ENCODE assay signal across 8 cellular contexts in the genomic region with DNA sequence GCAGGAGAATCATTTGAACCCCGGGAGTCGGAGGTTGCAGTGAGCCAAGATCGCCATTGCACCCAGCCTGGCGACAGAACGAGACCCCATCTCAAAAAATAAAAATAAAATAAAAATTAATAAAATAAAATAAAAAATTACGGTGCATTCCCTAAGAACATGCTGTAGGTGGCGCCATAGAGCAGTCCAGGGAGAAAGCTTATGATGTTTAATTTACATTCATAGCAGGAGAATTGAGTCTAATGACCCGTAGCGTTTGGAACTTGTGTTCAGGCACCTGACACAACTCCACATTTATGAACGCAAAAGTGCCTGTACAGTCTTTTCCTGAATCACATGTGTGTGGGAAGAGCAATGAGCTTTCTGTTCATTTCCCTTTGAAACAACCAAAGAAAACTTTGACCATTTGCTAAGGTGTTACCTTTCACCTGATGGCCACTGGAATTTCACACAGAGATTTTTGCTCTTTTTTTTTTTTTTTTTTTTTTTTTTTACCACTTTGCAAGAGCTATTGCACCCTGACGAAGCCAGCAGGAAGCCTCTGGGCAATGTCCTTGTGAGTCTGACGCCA.
DNase-seq lines count a peak whose midpoint lies in the region; ATAC-seq and TF ChIP-seq lines count a peak whose summit lies in the region.

No MANE protein-coding gene starts in this region.

- peaks cover 0 to 9% of the 10 kb centered on the region in 2 donors for H3K27me3 Mint-ChIP-seq in effector memory CD8-positive, alpha-beta T cell
- H3K27me3 Mint-ChIP-seq in osteocyte (ENCODE audit: unreplicated experiment): no peaks in the 10 kb centered on the region

- no peak overlapping the region for H3K27ac Mint-ChIP-seq in effector memory CD8-positive, alpha-beta T cell
- no peak overlapping the region for H3K27ac Mint-ChIP-seq in osteocyte (ENCODE audit: unreplicated experiment)

- DNase-seq in AML-193 (lab: John Stamatoyannopoulos, UW): peak; percentile 22 to 36
- DNase-seq in GM10248 (ENCODE audit: extremely low spot score): peak; percentile 54
- DNase-seq in NCI-H774 (lab: John Stamatoyannopoulos, UW): peak; percentile 37
- DNase-seq in effector memory CD8-positive, alpha-beta T cell: peak in 2 of 3 experiments; percentile 20
- DNase-seq in osteocyte (ENCODE audit: extremely low spot score, unreplicated experiment): peak; percentile 38
- DNase-seq in A172 (ENCODE audit: low spot score): no peak

- CTCF ChIA-PET in GM10248 (lab: Yijun Ruan, JAX): interaction anchor here (0.7 to 4.2 kb wide), 28 partner anchors 9 to 234 kb away, joined by 3 to 75 read pairs (median 4); no protein-coding TSS in a partner anchor

- TF ChIP-seq CTCF in GM10248 (IDR thresholded peaks at IDR 0.05; ENCODE audit: control extremely low read depth, extremely low read depth, low read depth, missing control alignments) (peak; percentile 50), osteocyte (IDR thresholded peaks at IDR 0.05) (peak; percentile 79)

- no peaks in the 10 kb centered on the region for H3K36me3 Mint-ChIP-seq in effector memory CD8-positive, alpha-beta T cell (ENCODE audit: insufficient read depth)
- no peaks in the 10 kb centered on the region for H3K36me3 Mint-ChIP-seq in osteocyte (ENCODE audit: unreplicated experiment)

- H3K9me3 Mint-ChIP-seq in effector memory CD8-positive, alpha-beta T cell: no peaks in the 10 kb centered on the region
- no peaks in the 10 kb centered on the region for H3K9me3 Mint-ChIP-seq in osteocyte (ENCODE audit: unreplicated experiment)

- H3K4me3 Mint-ChIP-seq in effector memory CD8-positive, alpha-beta T cell: no peak overlapping the region
- no peak overlapping the region for H3K4me3 Mint-ChIP-seq in osteocyte (ENCODE audit: unreplicated experiment)

- peak; percentile 46 for ATAC-seq in effector memory CD8-positive, alpha-beta T cell (replicated peaks)
- ATAC-seq in HG02678 (IDR thresholded peaks at IDR 0.05; ENCODE audit: unreplicated experiment): no peak
- no peak for ATAC-seq in GM21737 (IDR thresholded peaks at IDR 0.05; ENCODE audit: unreplicated experiment)

- H3K4me1 Mint-ChIP-seq in effector memory CD8-positive, alpha-beta T cell (ENCODE audit: low read depth in 2 of 2): no peaks in the 10 kb centered on the region
- H3K4me1 Mint-ChIP-seq in osteocyte (ENCODE audit: unreplicated experiment): no peaks in the 10 kb centered on the region

- POLR2A ChIA-PET in GM10248 (lab: Yijun Ruan, JAX): no interaction called here
